Comparison of ENCODE assay signal across 8 cellular contexts in genomic region chr16:84266451-84266850, GRCh38. TPM values are rescaled to one million over a fixed set of nuclear protein-coding genes. Genes with fewer than 3 reads are reported as not detected.
A peak's percentile ranks its signal among the peaks of the same experiment; 100 is the strongest.
DNase-seq lines count a peak whose midpoint lies in the region; ATAC-seq and TF ChIP-seq lines count a peak whose summit lies in the region.
"Had no signal": no experiment of that assay in that cellular context is flagged by ENCODE, and none has a peak within 500 bp of the region (broad histone marks: within the 10 kb centered on the region; RNA-seq: fewer than 3 reads in every experiment).

No MANE protein-coding gene starts in this region.

- H3K4me1 Mint-ChIP-seq in natural killer cell treated with Interleukin-12 subunit alpha and Interleukin-12 subunit beta and Interleukin-15 and Interleukin-18, amount 100 ng/mL, for 72 hours (ENCODE audit: low read depth in 2 of 2): no peaks in the 10 kb centered on the region

- H2AFZ ChIP-seq in SU-DHL-6 (ENCODE audit: low read depth, low read length, severe bottlenecking) (peak overlapping the region; percentile 30), fibroblast of lung (ENCODE audit: low read length) (no peak overlapping the region)

- H3K36me3 Mint-ChIP-seq in natural killer cell treated with Interleukin-12 subunit alpha and Interleukin-12 subunit beta and Interleukin-15 and Interleukin-18, amount 100 ng/mL, for 72 hours: no peaks in the 10 kb centered on the region

- ATAC-seq in natural killer cell treated with Interleukin-12 subunit alpha and Interleukin-12 subunit beta and Interleukin-15 and Interleukin-18, amount 100 ng/mL, for 72 hours: peak; percentile 67 to 69
- no peak for ATAC-seq in HG03469 (IDR thresholded peaks at IDR 0.05; ENCODE audit: unreplicated experiment)

- H3K27me3 Mint-ChIP-seq in natural killer cell treated with Interleukin-12 subunit alpha and Interleukin-12 subunit beta and Interleukin-15 and Interleukin-18, amount 100 ng/mL, for 72 hours: peaks cover 0 to 10% of the 10 kb centered on the region in 2 donors

- no peaks in the 10 kb centered on the region for H3K9me2 ChIP-seq in SU-DHL-6 (replicated peaks; ENCODE audit: insufficient read depth, low read length)

- no peak overlapping the region for H3K4me2 ChIP-seq in SU-DHL-6 (ENCODE audit: low read depth, low read length, poor library complexity, severe bottlenecking)
- H3K4me2 ChIP-seq in fibroblast of lung (ENCODE audit: extremely low read depth, insufficient read depth, low read length): no peak overlapping the region

- H3K9ac ChIP-seq in SU-DHL-6 (ENCODE audit: low read length): no peak overlapping the region
- no peak overlapping the region for H3K9ac ChIP-seq in fibroblast of lung (ENCODE audit: insufficient read depth, low read length)

- no peaks in the 10 kb centered on the region for H3K4me1 ChIP-seq in fibroblast of lung (ENCODE audit: control insufficient read depth, extremely low read depth, insufficient read depth, low read length)

- TF ChIP-seq CTCF in HL-60 (IDR thresholded peaks at IDR 0.05; ENCODE audit: insufficient read depth, low read length): no peak
- no peak for TF ChIP-seq CTCF in SU-DHL-6 (IDR thresholded peaks at IDR 0.05; ENCODE audit: insufficient read depth, low read length, poor library complexity, severe bottlenecking)
- TF ChIP-seq CTCF in fibroblast of lung (conservative IDR thresholded peaks at IDR 0.05 in 1 of 2, IDR thresholded peaks at IDR 0.05 in 1 of 2; ENCODE audit: low read depth in 1 of 2, low read length in 2 of 2): no peak

- no peaks in the 10 kb centered on the region for H3K27me3 ChIP-seq in HL-60 (ENCODE audit: insufficient read depth, poor library complexity, severe bottlenecking)
- no peaks in the 10 kb centered on the region for H3K27me3 ChIP-seq in SU-DHL-6 (ENCODE audit: low read length)
- peaks cover 10% of the 10 kb centered on the region for H3K27me3 ChIP-seq in fibroblast of lung (ENCODE audit: control insufficient read depth, insufficient read depth, low read length)

- H3K9me3 Mint-ChIP-seq in natural killer cell treated with Interleukin-12 subunit alpha and Interleukin-12 subunit beta and Interleukin-15 and Interleukin-18, amount 100 ng/mL, for 72 hours: no peaks in the 10 kb centered on the region
- H3K9me3 Mint-ChIP-seq: nephron had no signal

- in situ Hi-C loops in G401 (cut with HindIII; ENCODE audit: low sequenced_read_pairs): no loop called here

- DNase-seq in G401 (ENCODE audit: low spot score) (peak; percentile 61), HL-60 (ENCODE audit: low read depth in 1 of 2, low spot score in 1 of 2) (peak; percentile 11 to 29), fibroblast of lung (ENCODE audit: low read depth in 2 of 2) (peak; percentile 44 to 58), NCI-H1092 treated with DMSO at 0.1 percent for 48 hours (lab: John Stamatoyannopoulos, UW) (no peak)
- no peak for DNase-seq in natural killer cell treated with Interleukin-12 subunit alpha and Interleukin-12 subunit beta and Interleukin-15 and Interleukin-18, amount 100 ng/mL, for 72 hours (ENCODE audit: low spot score)

- H4K20me1 ChIP-seq in SU-DHL-6 (ENCODE audit: low read depth, low read length) (no peaks in the 10 kb centered on the region), fibroblast of lung (ENCODE audit: control insufficient read depth, extremely low read depth, insufficient read depth, low read length) (no peaks in the 10 kb centered on the region)

- H3K27ac Mint-ChIP-seq in natural killer cell treated with Interleukin-12 subunit alpha and Interleukin-12 subunit beta and Interleukin-15 and Interleukin-18, amount 100 ng/mL, for 72 hours: no peak overlapping the region
- H3K27ac Mint-ChIP-seq: nephron had no signal

- no peaks in the 10 kb centered on the region for H3K36me3 ChIP-seq in SU-DHL-6 (ENCODE audit: low read length)
- no peaks in the 10 kb centered on the region for H3K36me3 ChIP-seq in fibroblast of lung (ENCODE audit: control insufficient read depth, insufficient read depth, low read length)

- no peak overlapping the region for H3K27ac ChIP-seq in HL-60 (replicated peaks)
- H3K27ac ChIP-seq in SU-DHL-6 (ENCODE audit: low read depth, low read length): no peak overlapping the region
- no peak overlapping the region for H3K27ac ChIP-seq in fibroblast of lung (ENCODE audit: insufficient read depth, low read length)

- H3K4me3 Mint-ChIP-seq in natural killer cell treated with Interleukin-12 subunit alpha and Interleukin-12 subunit beta and Interleukin-15 and Interleukin-18, amount 100 ng/mL, for 72 hours: no peak overlapping the region
- H3K4me3 Mint-ChIP-seq: nephron had no signal

- no peaks in the 10 kb centered on the region for H3F3A ChIP-seq in SU-DHL-6 (ENCODE audit: insufficient read depth)

- H3K4me3 ChIP-seq in HL-60 (replicated peaks; ENCODE audit: insufficient read depth, low read length) (no peak overlapping the region), SU-DHL-6 (ENCODE audit: insufficient read depth, low read length, poor library complexity, severe bottlenecking) (no peak overlapping the region), fibroblast of lung (replicated peaks in 1 of 4; ENCODE audit: control extremely low read depth in 1 of 4, insufficient read depth in 1 of 4, low read depth in 3 of 4, low read length in 4 of 4) (no peak overlapping the region)

- H3K9me3 ChIP-seq in SU-DHL-6 (ENCODE audit: insufficient read depth, low read length) (no peaks in the 10 kb centered on the region), fibroblast of lung (ENCODE audit: control insufficient read depth, insufficient read depth, low read depth, low read length) (no peaks in the 10 kb centered on the region)

- H3K79me2 ChIP-seq in SU-DHL-6 (ENCODE audit: insufficient read depth, low read length) (no peaks in the 10 kb centered on the region), fibroblast of lung (ENCODE audit: control insufficient read depth, insufficient read depth, low read length) (no peaks in the 10 kb centered on the region)

RNA-seq across cellular contexts. Expression of gene KCNG4, which starts 26.6 kb away (rescaled TPM):
- total RNA-seq in G401 (2014; rRNA removed; shearing (Covaris generic)): not detected in 2 replicates
- total RNA-seq in fibroblast of lung: not detected in 2 replicates
- not detected in 2 replicates for polyA plus RNA-seq in fibroblast of lung
- polyA plus RNA-seq in fibroblast of lung (2012): not detected in 2 replicates
- not detected in 2 replicates for polyA minus RNA-seq in fibroblast of lung (ENCODE audit: low replicate concordance)
- not detected for total RNA-seq in natural killer cell treated with Interleukin-12 subunit alpha and Interleukin-12 subunit beta and Interleukin-15 and Interleukin-18, amount 100 ng/mL, for 72 hours

RNA-seq across cellular contexts. Expression of gene WFDC1, which starts 28.2 kb away (rescaled TPM):
- not detected in 2 replicates for total RNA-seq in G401 (2014; rRNA removed; shearing (Covaris generic))
- total RNA-seq in fibroblast of lung: 3.1 and 34.0 TPM in 2 replicates
- polyA plus RNA-seq in fibroblast of lung: 4.7 and 32.1 TPM in 2 replicates
- polyA plus RNA-seq in fibroblast of lung (2012): 5.8 and 38.4 TPM in 2 replicates
- polyA minus RNA-seq in fibroblast of lung (ENCODE audit: low replicate concordance): 0.63 and 25.3 TPM in 2 replicates
- total RNA-seq in natural killer cell treated with Interleukin-12 subunit alpha and Interleukin-12 subunit beta and Interleukin-15 and Interleukin-18, amount 100 ng/mL, for 72 hours: not detected

Comparison
In these comparisons a context has a peak if more than half of its experiments do, and no peak if none do; other contexts are left out.
1. DNase-seq: peak in G401 (single experiment), HL-60 (2 of 2) and fibroblast of lung (2 of 2); none in natural killer cell treated with Interleukin-12 subunit alpha and Interleukin-12 subunit beta and Interleukin-15 and Interleukin-18, amount 100 ng/mL, for 72 hours (single experiment) and NCI-H1092 treated with DMSO at 0.1 percent for 48 hours (single experiment).